In the genomic region with DNA sequence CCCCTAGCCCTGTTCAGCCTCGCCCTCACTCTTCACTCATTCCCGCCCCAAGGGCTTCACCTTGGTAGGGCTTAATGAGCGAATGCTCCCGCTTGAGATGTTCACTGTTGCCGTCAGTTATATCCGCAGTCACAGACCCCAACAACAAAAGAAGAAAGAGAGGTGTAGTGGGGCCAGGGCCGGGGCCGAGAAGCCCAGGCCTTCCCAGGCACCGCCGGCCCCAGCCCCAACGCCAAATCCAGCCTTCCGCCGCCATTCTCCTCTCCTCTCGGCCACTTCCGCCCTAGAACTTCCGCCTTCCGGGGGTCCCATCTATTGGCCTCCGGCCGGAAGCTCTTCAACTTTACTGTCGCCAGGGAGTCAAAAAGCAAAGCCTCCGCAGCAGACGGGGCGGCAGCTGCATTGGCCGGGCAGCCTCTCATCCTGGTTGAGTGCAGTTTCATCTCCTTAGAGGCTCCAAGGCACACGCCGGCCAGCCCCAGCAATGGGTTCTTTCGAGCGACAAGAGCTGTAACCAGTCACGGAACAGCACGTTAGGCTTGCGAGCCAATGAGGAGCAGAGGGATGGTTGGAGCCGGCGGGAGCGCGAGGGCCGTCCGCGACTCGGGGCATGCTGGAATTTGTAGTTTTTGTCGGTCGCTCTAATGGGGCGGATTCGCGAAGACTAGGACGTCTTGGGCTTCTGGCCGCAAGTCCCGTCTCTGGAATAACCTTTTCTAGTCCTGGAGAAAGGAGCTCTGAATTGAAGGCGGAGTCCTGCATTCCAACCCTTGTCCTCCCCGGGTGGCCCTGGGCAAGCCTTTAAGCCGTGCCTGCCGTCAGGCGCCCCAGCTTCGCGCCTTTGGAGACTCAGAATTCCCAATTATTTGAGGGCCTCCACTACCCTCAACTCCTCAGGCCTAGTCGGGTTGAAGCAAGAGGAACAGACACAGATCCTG, we compare ENCODE assay signal across 1 cellular context.
TF ChIP-seq lines count a peak whose summit lies in the region.

A gene with protein sequence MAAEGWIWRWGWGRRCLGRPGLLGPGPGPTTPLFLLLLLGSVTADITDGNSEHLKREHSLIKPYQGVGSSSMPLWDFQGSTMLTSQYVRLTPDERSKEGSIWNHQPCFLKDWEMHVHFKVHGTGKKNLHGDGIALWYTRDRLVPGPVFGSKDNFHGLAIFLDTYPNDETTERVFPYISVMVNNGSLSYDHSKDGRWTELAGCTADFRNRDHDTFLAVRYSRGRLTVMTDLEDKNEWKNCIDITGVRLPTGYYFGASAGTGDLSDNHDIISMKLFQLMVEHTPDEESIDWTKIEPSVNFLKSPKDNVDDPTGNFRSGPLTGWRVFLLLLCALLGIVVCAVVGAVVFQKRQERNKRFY (minus strand): TSS at position 277 of the 938 bp plus-strand sequence. CDS start 21 bp downstream, at position 256.

TF ChIP-seq in WTC11, 78 proteins besides CTCF, POLR2A, EP300 and RAD21 (continued from another document):
- TF ChIP-seq, protein P1, sequence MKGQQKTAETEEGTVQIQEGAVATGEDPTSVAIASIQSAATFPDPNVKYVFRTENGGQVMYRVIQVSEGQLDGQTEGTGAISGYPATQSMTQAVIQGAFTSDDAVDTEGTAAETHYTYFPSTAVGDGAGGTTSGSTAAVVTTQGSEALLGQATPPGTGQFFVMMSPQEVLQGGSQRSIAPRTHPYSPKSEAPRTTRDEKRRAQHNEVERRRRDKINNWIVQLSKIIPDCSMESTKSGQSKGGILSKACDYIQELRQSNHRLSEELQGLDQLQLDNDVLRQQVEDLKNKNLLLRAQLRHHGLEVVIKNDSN (CRISPR knock-in tag; IDR thresholded peaks at IDR 0.05), result peak; percentile 51; the same call in 1 of the 2 replicates
- TF ChIP-seq SMAD3 (CRISPR knock-in tag; IDR thresholded peaks at IDR 0.05; ENCODE audit: borderline replicate concordance) (peak; percentile 62; the same call in 1 of the 2 replicates), EMX1 (CRISPR knock-in tag; IDR thresholded peaks at IDR 0.05) (no peak), GABPB1 (CRISPR knock-in tag; IDR thresholded peaks at IDR 0.05) (peak; percentile 24; the same call in 1 of the 2 replicates), ZNF263 (CRISPR knock-in tag; IDR thresholded peaks at IDR 0.05; ENCODE audit: low read depth) (no peak), ETV6 (CRISPR knock-in tag; IDR thresholded peaks at IDR 0.05) (no peak)
- TF ChIP-seq, protein P2, sequence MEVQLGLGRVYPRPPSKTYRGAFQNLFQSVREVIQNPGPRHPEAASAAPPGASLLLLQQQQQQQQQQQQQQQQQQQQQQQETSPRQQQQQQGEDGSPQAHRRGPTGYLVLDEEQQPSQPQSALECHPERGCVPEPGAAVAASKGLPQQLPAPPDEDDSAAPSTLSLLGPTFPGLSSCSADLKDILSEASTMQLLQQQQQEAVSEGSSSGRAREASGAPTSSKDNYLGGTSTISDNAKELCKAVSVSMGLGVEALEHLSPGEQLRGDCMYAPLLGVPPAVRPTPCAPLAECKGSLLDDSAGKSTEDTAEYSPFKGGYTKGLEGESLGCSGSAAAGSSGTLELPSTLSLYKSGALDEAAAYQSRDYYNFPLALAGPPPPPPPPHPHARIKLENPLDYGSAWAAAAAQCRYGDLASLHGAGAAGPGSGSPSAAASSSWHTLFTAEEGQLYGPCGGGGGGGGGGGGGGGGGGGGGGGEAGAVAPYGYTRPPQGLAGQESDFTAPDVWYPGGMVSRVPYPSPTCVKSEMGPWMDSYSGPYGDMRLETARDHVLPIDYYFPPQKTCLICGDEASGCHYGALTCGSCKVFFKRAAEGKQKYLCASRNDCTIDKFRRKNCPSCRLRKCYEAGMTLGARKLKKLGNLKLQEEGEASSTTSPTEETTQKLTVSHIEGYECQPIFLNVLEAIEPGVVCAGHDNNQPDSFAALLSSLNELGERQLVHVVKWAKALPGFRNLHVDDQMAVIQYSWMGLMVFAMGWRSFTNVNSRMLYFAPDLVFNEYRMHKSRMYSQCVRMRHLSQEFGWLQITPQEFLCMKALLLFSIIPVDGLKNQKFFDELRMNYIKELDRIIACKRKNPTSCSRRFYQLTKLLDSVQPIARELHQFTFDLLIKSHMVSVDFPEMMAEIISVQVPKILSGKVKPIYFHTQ (CRISPR knock-in tag; IDR thresholded peaks at IDR 0.05), result no peak
TF ChIP-seq in WTC11: peak in this region for 14.
